ENCODE assay signal across 8 cellular contexts in the genomic region with DNA sequence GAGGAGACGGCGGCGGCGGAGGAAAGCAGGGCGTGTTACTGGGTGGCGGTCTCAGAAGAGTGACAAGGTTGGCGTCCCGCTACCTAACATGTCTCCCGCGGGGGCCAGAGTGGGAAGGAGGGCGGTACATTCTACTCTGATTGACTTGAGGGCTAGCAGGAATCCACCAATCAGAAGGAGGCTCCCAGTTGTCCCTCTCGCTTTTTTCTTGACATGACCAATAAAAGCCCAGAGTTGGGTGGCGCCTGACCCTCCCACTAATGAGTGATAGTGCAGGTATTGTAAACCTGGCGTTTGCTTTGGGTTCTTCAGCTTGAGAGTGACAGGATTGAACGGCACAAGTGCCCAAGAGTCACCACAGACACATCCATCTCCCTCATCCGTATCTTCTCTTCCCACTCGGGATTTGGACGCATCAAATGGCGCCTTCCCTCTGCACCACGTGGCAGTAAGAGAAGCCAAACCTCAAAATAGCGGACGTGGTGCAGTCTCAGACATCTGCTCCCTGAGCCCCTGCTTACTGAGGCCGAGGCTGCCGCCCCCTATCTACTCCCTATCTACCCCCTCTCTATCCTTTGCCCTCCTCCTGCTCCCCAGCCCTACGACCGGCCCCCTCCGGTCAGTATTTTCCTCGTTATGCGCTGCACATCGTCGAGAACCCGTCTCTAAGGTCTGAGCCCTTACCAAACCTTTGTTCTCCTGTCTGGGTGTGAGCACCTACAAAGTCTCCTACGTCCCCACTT. TPM values are rescaled to one million over a fixed set of nuclear protein-coding genes. Genes with fewer than 3 reads are reported as not detected.
A peak's percentile ranks its signal among the peaks of the same experiment; 100 is the strongest.
DNase-seq lines count a peak whose midpoint lies in the region; ATAC-seq, FAIRE-seq and TF ChIP-seq lines count a peak whose summit lies in the region.

No MANE protein-coding gene starts in this region.

- H3K27ac ChIP-seq in adrenal gland (peak overlapping the region in 4 of 5 donors; percentile 71 to 90 (median 82)), upper lobe of right lung (peak overlapping the region; percentile 73)

- FAIRE-seq in GM12891 (lab: Jason Lieb, UNC), result peak; percentile 83

- ATAC-seq in HG02798 (IDR thresholded peaks at IDR 0.05; ENCODE audit: poor library complexity, unreplicated experiment) (peak; percentile 91), left cardiac atrium (peak; percentile 94 to 97), upper lobe of right lung (peak; percentile 96)

- peak overlapping the region; percentile 17 to 70 (median 46) for H3K4me3 ChIP-seq in adrenal gland
- peak overlapping the region; percentile 75 for H3K4me3 ChIP-seq in upper lobe of right lung

- H3K9me3 ChIP-seq in adrenal gland (replicated peaks in 1 of 3), result no peaks in the 10 kb centered on the region
- no peaks in the 10 kb centered on the region for H3K9me3 ChIP-seq in upper lobe of right lung

- 1% methylated on average over 25 to 33 of the region's 33 CpGs for WGBS in adrenal gland, 4 donors

- DNase-seq in GM12891 (ENCODE audit: insufficient read length, low spot score) (peak; percentile 81), NCI-H1417 treated with DMSO at 0.1 percent for 48 hours (lab: John Stamatoyannopoulos, UW) (peak; percentile 95), SW480 (ENCODE audit: low spot score) (peak; percentile 99), adrenal gland (peak; percentile 90 to 98 (median 95)), left cardiac atrium (peak; percentile 90), posterior vena cava (ENCODE audit: low spot score) (peak; percentile 93), upper lobe of right lung (peak; percentile 88)

- TF ChIP-seq POLR2A in GM12891 (IDR thresholded peaks at IDR 0.05; ENCODE audit: low read depth, low read length), result peak; percentile 67; the same call in 1 of the 2 replicates
- peak in 1 of 2 donors; percentile 47 for TF ChIP-seq POLR2A in adrenal gland (IDR thresholded peaks at IDR 0.05)

- intact Hi-C loops in adrenal gland (cut with DNase I), result no loop called here
- intact Hi-C loops in left cardiac atrium (cut with DNase I), result loop anchor here in 1 of 2 donors (10.0 kb wide), 1 partner anchor 330 kb away; no protein-coding TSS in a partner anchor
- intact Hi-C loops in posterior vena cava (cut with DNase I), result no loop called here
- intact Hi-C loops in upper lobe of right lung (cut with DNase I), result no loop called here

- peaks cover 0 to 6% of the 10 kb centered on the region in 2 donors for H3K4me1 ChIP-seq in adrenal gland (replicated peaks in 1 of 2)
- H3K4me1 ChIP-seq in upper lobe of right lung, result peaks cover 10% of the 10 kb centered on the region

- no peak for TF ChIP-seq CTCF in adrenal gland (IDR thresholded peaks at IDR 0.05)
- no peak for TF ChIP-seq CTCF in upper lobe of right lung (IDR thresholded peaks at IDR 0.05)

- H3K27me3 ChIP-seq in adrenal gland (no peaks in the 10 kb centered on the region), upper lobe of right lung (no peaks in the 10 kb centered on the region)

- H3K36me3 ChIP-seq in adrenal gland (replicated peaks in 1 of 2) (no peaks in the 10 kb centered on the region), upper lobe of right lung (no peaks in the 10 kb centered on the region)

TF ChIP-seq in GM12891, 5 proteins besides CTCF, POLR2A, EP300 and RAD21:
- TF ChIP-seq POU2F2 (IDR thresholded peaks at IDR 0.05; ENCODE audit: low read depth, low read length), result peak; percentile 18; the same call in 1 of the 2 replicates
- TF ChIP-seq PAX5 (IDR thresholded peaks at IDR 0.05; ENCODE audit: insufficient read depth, low read length, severe bottlenecking), result no peak
- no peak for TF ChIP-seq POLR2AphosphoS5 (IDR thresholded peaks at IDR 0.05; ENCODE audit: low read depth, low read length)
- TF ChIP-seq SPI1 (IDR thresholded peaks at IDR 0.05; ENCODE audit: low read depth, low read length), result 0 out of 2 replicates have a peak, but pooled peaks have one; percentile 7
- no peak for TF ChIP-seq TAF1 (IDR thresholded peaks at IDR 0.05; ENCODE audit: low read depth, low read length)

RNA-seq across cellular contexts. Expression of gene FAM161A, which starts 0.7 kb away (rescaled TPM):
- 3.2 TPM for polyA plus RNA-seq in GM12891 (2012; ENCODE audit: low read depth, missing spikeins)
- 1 to 10 TPM in 7 of 8 donors, under 1 TPM in 1; 0.87 to 2.6 (median 1.5) TPM for total RNA-seq in adrenal gland
- 1 to 10 TPM; 1.5 to 3.1 (median 2.2) TPM for polyA plus RNA-seq in adrenal gland
- total RNA-seq in left cardiac atrium, result 1 to 10 TPM in 1 of 2 donors, under 1 TPM in 1; 0.74 to 1.5 TPM
- total RNA-seq in posterior vena cava, result 1 to 10 TPM; 1.8 to 1.9 TPM
- total RNA-seq in upper lobe of right lung, result 1.5 TPM

RNA-seq across cellular contexts. Expression of gene CCT4, which starts 33.9 kb away (rescaled TPM):
- 142 TPM for polyA plus RNA-seq in GM12891 (2012; ENCODE audit: low read depth, missing spikeins)
- total RNA-seq in adrenal gland (100 to 1,000 TPM in 4 of 8 donors, 10 to 100 TPM in 4; 71.9 to 167 (median 106) TPM), left cardiac atrium (100 to 1,000 TPM in 1 of 2 donors, 10 to 100 TPM in 1; 96.8 to 110 TPM), posterior vena cava (100 to 1,000 TPM in 1 of 2 donors, 10 to 100 TPM in 1; 86.9 to 113 TPM), upper lobe of right lung (88.2 TPM)
- 100 to 1,000 TPM in 1 of 3 donors, 10 to 100 TPM in 2; 28.5 to 169 (median 32.7) TPM for polyA plus RNA-seq in adrenal gland

RNA-seq across cellular contexts. Expression of gene COMMD1, which starts 50.9 kb away (rescaled TPM):
- 94.9 TPM for polyA plus RNA-seq in GM12891 (2012; ENCODE audit: low read depth, missing spikeins)
- total RNA-seq in adrenal gland (10 to 100 TPM; 42.0 to 89.9 (median 54.1) TPM), left cardiac atrium (10 to 100 TPM; 48.6 to 51.8 TPM), posterior vena cava (10 to 100 TPM; 33.0 to 35.1 TPM), upper lobe of right lung (30.3 TPM)
- polyA plus RNA-seq in adrenal gland, result 10 to 100 TPM; 35.5 to 58.9 (median 57.7) TPM

Comparison
In these comparisons a context has a peak if more than half of its experiments do, and no peak if none do; other contexts are left out.
1. Peak in every context shown above with its lines: DNase-seq, ATAC-seq, H3K4me3 ChIP-seq and H3K27ac ChIP-seq.